12 cellular contexts compared by ENCODE assay signal in genomic region chr3:17775073-17775472, GRCh38. TPM values are rescaled to one million over a fixed set of nuclear protein-coding genes. Genes with fewer than 3 reads are reported as not detected.
A peak's percentile ranks its signal among the peaks of the same experiment; 100 is the strongest.
DNase-seq lines count a peak whose midpoint lies in the region; ATAC-seq and TF ChIP-seq lines count a peak whose summit lies in the region.
"Had no signal": no experiment of that assay in that cellular context is flagged by ENCODE, and none has a peak within 500 bp of the region (broad histone marks: within the 10 kb centered on the region; RNA-seq: fewer than 3 reads in every experiment).

No MANE protein-coding gene starts in this region.

- no peak overlapping the region for H3K4me3 ChIP-seq in brain microvascular endothelial cell (ENCODE audit: low read depth, low read length)

- TF ChIP-seq CTCF in brain microvascular endothelial cell (IDR thresholded peaks at IDR 0.05; ENCODE audit: low read depth, low read length, missing control alignments) (no peak), progenitor cell of endocrine pancreas (IDR thresholded peaks at IDR 0.05; ENCODE audit: unreplicated experiment) (no peak)

- ATAC-seq in GM19395 (IDR thresholded peaks at IDR 0.05; ENCODE audit: unreplicated experiment): no peak

- in situ Hi-C loops in brain microvascular endothelial cell (cut with HindIII; ENCODE audit: low pct_ligation_motif_present, low sequenced_read_pairs): no loop called here

- H3K36me3 ChIP-seq in brain microvascular endothelial cell (replicated peaks): no peaks in the 10 kb centered on the region

- peaks cover 17% of the 10 kb centered on the region for H3K9me3 Mint-ChIP-seq in T-helper 2 cell treated with Interferon-gamma antibody and Interleukin-4, amounts not matched to agents 5 μg/mL and 100 μg/mL, for 36 hours
- H3K9me3 Mint-ChIP-seq in activated naive CD8-positive, alpha-beta T cell (ENCODE audit: low read depth): no peaks in the 10 kb centered on the region
- H3K9me3 Mint-ChIP-seq in progenitor cell of endocrine pancreas (ENCODE audit: low read depth): no peaks in the 10 kb centered on the region

- no peak overlapping the region for H3K27ac ChIP-seq in brain microvascular endothelial cell
- H3K27ac ChIP-seq: HL-60 had no signal

- H3K36me3 Mint-ChIP-seq in T-helper 2 cell treated with Interferon-gamma antibody and Interleukin-4, amounts not matched to agents 5 μg/mL and 100 μg/mL, for 36 hours (ENCODE audit: low read depth): peaks cover 29% of the 10 kb centered on the region
- H3K36me3 Mint-ChIP-seq in activated naive CD8-positive, alpha-beta T cell: no peaks in the 10 kb centered on the region
- no peaks in the 10 kb centered on the region for H3K36me3 Mint-ChIP-seq in progenitor cell of endocrine pancreas (ENCODE audit: insufficient read depth)

- peaks cover 33% of the 10 kb centered on the region for H3K4me1 Mint-ChIP-seq in T-helper 2 cell treated with Interferon-gamma antibody and Interleukin-4, amounts not matched to agents 5 μg/mL and 100 μg/mL, for 36 hours (ENCODE audit: low read depth)
- peaks cover 24% of the 10 kb centered on the region for H3K4me1 Mint-ChIP-seq in activated naive CD8-positive, alpha-beta T cell (ENCODE audit: low read depth)
- H3K4me1 Mint-ChIP-seq in progenitor cell of endocrine pancreas (ENCODE audit: low read depth): peaks cover 2% of the 10 kb centered on the region

- peak overlapping the region; percentile 76 for H3K27ac Mint-ChIP-seq in T-helper 2 cell treated with Interferon-gamma antibody and Interleukin-4, amounts not matched to agents 5 μg/mL and 100 μg/mL, for 36 hours
- H3K27ac Mint-ChIP-seq in activated naive CD8-positive, alpha-beta T cell: no peak overlapping the region
- no peak overlapping the region for H3K27ac Mint-ChIP-seq in progenitor cell of endocrine pancreas

- peak overlapping the region; percentile 84 for H3K4me3 Mint-ChIP-seq in T-helper 2 cell treated with Interferon-gamma antibody and Interleukin-4, amounts not matched to agents 5 μg/mL and 100 μg/mL, for 36 hours
- H3K4me3 Mint-ChIP-seq in activated naive CD8-positive, alpha-beta T cell: peak overlapping the region; percentile 74
- H3K4me3 Mint-ChIP-seq in progenitor cell of endocrine pancreas (ENCODE audit: low read depth): no peak overlapping the region

- no peaks in the 10 kb centered on the region for H3K27me3 ChIP-seq in brain microvascular endothelial cell (replicated peaks)

- peak; percentile 60 for DNase-seq in activated CD8-positive, alpha-beta memory T cell treated with anti-CD3 and anti-CD28 coated beads for 24 hours
- DNase-seq in activated CD8-positive, alpha-beta memory T cell treated with anti-CD3 and anti-CD28 coated beads, Interleukin-2, amount 50 U/mL, for 4 hours: no peak
- DNase-seq in T-helper 2 cell treated with Interferon-gamma antibody and Interleukin-4, amounts not matched to agents 5 μg/mL and 100 μg/mL, for 36 hours (ENCODE audit: low spot score): peak; percentile 24
- DNase-seq in stimulated activated CD8-positive, alpha-beta memory T cell treated with anti-CD3 and anti-CD28 coated beads, Interleukin-4, amount 100 ng/mL, for 48 hours: peak; percentile 37
- DNase-seq in brain microvascular endothelial cell: no peak
- DNase-seq in progenitor cell of endocrine pancreas (ENCODE audit: low spot score, unreplicated experiment): no peak
- DNase-seq: KG1, NCI-H1105, occipital lobe had no signal

- H3K27me3 Mint-ChIP-seq in T-helper 2 cell treated with Interferon-gamma antibody and Interleukin-4, amounts not matched to agents 5 μg/mL and 100 μg/mL, for 36 hours (ENCODE audit: low read depth): peaks cover 16% of the 10 kb centered on the region
- peaks cover 19% of the 10 kb centered on the region for H3K27me3 Mint-ChIP-seq in activated naive CD8-positive, alpha-beta T cell
- H3K27me3 Mint-ChIP-seq in progenitor cell of endocrine pancreas: no peaks in the 10 kb centered on the region

RNA-seq across cellular contexts. Expression of gene TBC1D5, which starts 32.6 kb away (rescaled TPM):
- total RNA-seq in progenitor cell of endocrine pancreas: 51.8 and 55.6 TPM in 2 replicates

Comparison
In these comparisons a context has a peak if more than half of its experiments do, and no peak if none do; other contexts are left out.
1. DNase-seq: peak in activated CD8-positive, alpha-beta memory T cell treated with anti-CD3 and anti-CD28 coated beads for 24 hours (single experiment), T-helper 2 cell treated with Interferon-gamma antibody and Interleukin-4, amounts not matched to agents 5 μg/mL and 100 μg/mL, for 36 hours (single experiment) and stimulated activated CD8-positive, alpha-beta memory T cell treated with anti-CD3 and anti-CD28 coated beads, Interleukin-4, amount 100 ng/mL, for 48 hours (single experiment); none in activated CD8-positive, alpha-beta memory T cell treated with anti-CD3 and anti-CD28 coated beads, Interleukin-2, amount 50 U/mL, for 4 hours (single experiment), brain microvascular endothelial cell (single experiment) and progenitor cell of endocrine pancreas (single experiment).